1 cellular context compared by ENCODE assay signal in the genomic region with DNA sequence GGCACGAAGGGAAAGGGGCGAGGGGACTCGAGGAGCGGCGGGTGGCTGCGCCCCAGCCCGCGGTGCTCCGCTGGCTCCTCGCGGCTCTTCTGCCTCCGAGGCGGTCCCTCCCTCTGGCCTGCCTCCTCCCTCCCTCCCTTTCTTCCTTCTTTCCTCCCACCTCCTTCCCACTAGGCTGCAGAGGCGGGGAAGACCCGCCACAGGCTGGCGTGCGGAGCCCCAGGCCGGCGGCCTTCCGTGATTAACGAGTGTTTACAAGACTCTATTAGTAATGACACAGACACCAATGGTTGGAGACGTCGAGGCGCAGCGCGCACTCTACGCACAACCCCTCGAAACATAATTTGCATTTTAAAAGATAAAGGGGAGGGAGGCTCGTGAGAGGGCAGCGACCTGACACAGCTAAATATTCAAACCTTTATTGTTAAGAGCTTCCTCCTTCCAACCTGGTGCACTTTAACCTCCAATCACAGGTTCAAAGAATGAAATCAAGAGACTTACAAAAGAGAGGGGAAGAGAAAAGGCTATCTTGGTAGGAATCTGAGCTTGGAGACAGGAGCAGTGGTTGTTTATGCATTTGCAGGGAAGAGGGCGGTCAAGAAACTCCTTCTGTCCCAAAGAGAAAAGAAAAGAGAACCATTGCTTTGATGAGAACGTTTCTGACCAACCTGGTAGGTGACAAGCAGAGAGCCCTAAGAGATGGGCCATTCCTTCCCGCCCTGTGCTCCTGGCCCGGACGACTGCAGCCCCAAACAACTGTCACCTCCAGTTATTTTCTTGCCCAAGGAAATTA.
TF ChIP-seq lines count a peak whose summit lies in the region.

A gene with protein sequence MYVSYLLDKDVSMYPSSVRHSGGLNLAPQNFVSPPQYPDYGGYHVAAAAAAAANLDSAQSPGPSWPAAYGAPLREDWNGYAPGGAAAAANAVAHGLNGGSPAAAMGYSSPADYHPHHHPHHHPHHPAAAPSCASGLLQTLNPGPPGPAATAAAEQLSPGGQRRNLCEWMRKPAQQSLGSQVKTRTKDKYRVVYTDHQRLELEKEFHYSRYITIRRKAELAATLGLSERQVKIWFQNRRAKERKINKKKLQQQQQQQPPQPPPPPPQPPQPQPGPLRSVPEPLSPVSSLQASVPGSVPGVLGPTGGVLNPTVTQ (minus strand): TSS at position 243 of the 793 bp plus-strand sequence. CDS start 309 bp downstream, outside the sequence.

TF ChIP-seq in HEK293, 187 proteins besides CTCF, POLR2A, EP300 and RAD21 (continued from another document):
- no peak for TF ChIP-seq HOXC10 (CRISPR knock-in tag; IDR thresholded peaks at IDR 0.05)
- TF ChIP-seq ELK4 (IDR thresholded peaks at IDR 0.05; ENCODE audit: borderline replicate concordance, low read depth, low read length): no peak
- TF ChIP-seq, protein P1, sequence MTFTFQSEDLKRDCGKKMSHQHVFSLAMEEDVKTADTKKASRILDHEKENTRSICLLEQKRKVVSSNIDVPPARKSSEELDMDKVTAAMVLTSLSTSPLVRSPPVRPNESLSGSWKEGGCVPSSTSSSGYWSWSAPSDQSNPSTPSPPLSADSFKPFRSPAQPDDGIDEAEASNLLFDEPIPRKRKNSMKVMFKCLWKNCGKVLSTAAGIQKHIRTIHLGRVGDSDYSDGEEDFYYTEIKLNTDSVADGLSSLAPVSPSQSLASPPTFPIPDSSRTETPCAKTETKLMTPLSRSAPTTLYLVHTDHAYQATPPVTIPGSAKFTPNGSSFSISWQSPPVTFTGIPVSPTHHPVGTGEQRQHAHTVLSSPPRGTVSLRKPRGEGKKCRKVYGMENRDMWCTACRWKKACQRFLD (tag by site-specific recombination; IDR thresholded peaks at IDR 0.05): no peak
- TF ChIP-seq, protein P2, sequence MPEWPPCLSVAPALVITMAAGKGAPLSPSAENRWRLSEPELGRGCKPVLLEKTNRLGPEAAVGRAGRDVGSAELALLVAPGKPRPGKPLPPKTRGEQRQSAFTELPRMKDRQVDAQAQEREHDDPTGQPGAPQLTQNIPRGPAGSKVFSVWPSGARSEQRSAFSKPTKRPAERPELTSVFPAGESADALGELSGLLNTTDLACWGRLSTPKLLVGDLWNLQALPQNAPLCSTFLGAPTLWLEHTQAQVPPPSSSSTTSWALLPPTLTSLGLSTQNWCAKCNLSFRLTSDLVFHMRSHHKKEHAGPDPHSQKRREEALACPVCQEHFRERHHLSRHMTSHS (tag by site-specific recombination; IDR thresholded peaks at IDR 0.05): no peak
- TF ChIP-seq, protein P3, sequence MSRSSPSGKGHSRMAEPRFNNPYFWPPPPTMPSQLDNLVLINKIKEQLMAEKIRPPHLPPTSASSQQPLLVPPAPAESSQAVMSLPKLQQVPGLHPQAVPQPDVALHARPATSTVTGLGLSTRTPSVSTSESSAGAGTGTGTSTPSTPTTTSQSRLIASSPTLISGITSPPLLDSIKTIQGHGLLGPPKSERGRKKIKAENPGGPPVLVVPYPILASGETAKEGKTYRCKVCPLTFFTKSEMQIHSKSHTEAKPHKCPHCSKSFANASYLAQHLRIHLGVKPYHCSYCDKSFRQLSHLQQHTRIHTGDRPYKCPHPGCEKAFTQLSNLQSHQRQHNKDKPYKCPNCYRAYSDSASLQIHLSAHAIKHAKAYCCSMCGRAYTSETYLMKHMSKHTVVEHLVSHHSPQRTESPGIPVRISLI (tag by site-specific recombination; IDR thresholded peaks at IDR 0.05): no peak
- TF ChIP-seq, protein P4, sequence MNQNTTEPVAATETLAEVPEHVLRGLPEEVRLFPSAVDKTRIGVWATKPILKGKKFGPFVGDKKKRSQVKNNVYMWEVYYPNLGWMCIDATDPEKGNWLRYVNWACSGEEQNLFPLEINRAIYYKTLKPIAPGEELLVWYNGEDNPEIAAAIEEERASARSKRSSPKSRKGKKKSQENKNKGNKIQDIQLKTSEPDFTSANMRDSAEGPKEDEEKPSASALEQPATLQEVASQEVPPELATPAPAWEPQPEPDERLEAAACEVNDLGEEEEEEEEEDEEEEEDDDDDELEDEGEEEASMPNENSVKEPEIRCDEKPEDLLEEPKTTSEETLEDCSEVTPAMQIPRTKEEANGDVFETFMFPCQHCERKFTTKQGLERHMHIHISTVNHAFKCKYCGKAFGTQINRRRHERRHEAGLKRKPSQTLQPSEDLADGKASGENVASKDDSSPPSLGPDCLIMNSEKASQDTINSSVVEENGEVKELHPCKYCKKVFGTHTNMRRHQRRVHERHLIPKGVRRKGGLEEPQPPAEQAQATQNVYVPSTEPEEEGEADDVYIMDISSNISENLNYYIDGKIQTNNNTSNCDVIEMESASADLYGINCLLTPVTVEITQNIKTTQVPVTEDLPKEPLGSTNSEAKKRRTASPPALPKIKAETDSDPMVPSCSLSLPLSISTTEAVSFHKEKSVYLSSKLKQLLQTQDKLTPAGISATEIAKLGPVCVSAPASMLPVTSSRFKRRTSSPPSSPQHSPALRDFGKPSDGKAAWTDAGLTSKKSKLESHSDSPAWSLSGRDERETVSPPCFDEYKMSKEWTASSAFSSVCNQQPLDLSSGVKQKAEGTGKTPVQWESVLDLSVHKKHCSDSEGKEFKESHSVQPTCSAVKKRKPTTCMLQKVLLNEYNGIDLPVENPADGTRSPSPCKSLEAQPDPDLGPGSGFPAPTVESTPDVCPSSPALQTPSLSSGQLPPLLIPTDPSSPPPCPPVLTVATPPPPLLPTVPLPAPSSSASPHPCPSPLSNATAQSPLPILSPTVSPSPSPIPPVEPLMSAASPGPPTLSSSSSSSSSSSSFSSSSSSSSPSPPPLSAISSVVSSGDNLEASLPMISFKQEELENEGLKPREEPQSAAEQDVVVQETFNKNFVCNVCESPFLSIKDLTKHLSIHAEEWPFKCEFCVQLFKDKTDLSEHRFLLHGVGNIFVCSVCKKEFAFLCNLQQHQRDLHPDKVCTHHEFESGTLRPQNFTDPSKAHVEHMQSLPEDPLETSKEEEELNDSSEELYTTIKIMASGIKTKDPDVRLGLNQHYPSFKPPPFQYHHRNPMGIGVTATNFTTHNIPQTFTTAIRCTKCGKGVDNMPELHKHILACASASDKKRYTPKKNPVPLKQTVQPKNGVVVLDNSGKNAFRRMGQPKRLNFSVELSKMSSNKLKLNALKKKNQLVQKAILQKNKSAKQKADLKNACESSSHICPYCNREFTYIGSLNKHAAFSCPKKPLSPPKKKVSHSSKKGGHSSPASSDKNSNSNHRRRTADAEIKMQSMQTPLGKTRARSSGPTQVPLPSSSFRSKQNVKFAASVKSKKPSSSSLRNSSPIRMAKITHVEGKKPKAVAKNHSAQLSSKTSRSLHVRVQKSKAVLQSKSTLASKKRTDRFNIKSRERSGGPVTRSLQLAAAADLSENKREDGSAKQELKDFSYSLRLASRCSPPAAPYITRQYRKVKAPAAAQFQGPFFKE (tag by site-specific recombination; IDR thresholded peaks at IDR 0.05; ENCODE audit: borderline replicate concordance): no peak
- TF ChIP-seq FEZF1 (tag by site-specific recombination; IDR thresholded peaks at IDR 0.05): no peak
- TF ChIP-seq ZBTB6 (tag by site-specific recombination; IDR thresholded peaks at IDR 0.05): no peak
- TF ChIP-seq, protein P5, sequence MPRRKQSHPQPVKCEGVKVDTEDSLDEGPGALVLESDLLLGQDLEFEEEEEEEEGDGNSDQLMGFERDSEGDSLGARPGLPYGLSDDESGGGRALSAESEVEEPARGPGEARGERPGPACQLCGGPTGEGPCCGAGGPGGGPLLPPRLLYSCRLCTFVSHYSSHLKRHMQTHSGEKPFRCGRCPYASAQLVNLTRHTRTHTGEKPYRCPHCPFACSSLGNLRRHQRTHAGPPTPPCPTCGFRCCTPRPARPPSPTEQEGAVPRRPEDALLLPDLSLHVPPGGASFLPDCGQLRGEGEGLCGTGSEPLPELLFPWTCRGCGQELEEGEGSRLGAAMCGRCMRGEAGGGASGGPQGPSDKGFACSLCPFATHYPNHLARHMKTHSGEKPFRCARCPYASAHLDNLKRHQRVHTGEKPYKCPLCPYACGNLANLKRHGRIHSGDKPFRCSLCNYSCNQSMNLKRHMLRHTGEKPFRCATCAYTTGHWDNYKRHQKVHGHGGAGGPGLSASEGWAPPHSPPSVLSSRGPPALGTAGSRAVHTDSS (tag by site-specific recombination; IDR thresholded peaks at IDR 0.05): no peak
- TF ChIP-seq ZNF449 (tag by site-specific recombination; IDR thresholded peaks at IDR 0.05): no peak
- no peak for TF ChIP-seq ZBTB21 (tag by site-specific recombination; IDR thresholded peaks at IDR 0.05)
- no peak for TF ChIP-seq ZNF155 (tag by site-specific recombination; IDR thresholded peaks at IDR 0.05)
- TF ChIP-seq ZNF600 (tag by site-specific recombination; IDR thresholded peaks at IDR 0.05): no peak
- TF ChIP-seq ZNF23 (tag by site-specific recombination; IDR thresholded peaks at IDR 0.05; ENCODE audit: borderline replicate concordance): no peak
- TF ChIP-seq IKZF3 (tag by site-specific recombination; IDR thresholded peaks at IDR 0.05): peak; percentile 97
- TF ChIP-seq ZNF140 (tag by site-specific recombination; IDR thresholded peaks at IDR 0.05): no peak
- no peak for TF ChIP-seq REPIN1 (tag by site-specific recombination; IDR thresholded peaks at IDR 0.05; ENCODE audit: low read depth)
- 0 out of 2 replicates have a peak, but pooled peaks have one; percentile 0 for TF ChIP-seq GLI4 (tag by site-specific recombination; IDR thresholded peaks at IDR 0.05)
- no peak for TF ChIP-seq ZNF132 (tag by site-specific recombination; IDR thresholded peaks at IDR 0.05; ENCODE audit: borderline replicate concordance)
- TF ChIP-seq, protein P6, sequence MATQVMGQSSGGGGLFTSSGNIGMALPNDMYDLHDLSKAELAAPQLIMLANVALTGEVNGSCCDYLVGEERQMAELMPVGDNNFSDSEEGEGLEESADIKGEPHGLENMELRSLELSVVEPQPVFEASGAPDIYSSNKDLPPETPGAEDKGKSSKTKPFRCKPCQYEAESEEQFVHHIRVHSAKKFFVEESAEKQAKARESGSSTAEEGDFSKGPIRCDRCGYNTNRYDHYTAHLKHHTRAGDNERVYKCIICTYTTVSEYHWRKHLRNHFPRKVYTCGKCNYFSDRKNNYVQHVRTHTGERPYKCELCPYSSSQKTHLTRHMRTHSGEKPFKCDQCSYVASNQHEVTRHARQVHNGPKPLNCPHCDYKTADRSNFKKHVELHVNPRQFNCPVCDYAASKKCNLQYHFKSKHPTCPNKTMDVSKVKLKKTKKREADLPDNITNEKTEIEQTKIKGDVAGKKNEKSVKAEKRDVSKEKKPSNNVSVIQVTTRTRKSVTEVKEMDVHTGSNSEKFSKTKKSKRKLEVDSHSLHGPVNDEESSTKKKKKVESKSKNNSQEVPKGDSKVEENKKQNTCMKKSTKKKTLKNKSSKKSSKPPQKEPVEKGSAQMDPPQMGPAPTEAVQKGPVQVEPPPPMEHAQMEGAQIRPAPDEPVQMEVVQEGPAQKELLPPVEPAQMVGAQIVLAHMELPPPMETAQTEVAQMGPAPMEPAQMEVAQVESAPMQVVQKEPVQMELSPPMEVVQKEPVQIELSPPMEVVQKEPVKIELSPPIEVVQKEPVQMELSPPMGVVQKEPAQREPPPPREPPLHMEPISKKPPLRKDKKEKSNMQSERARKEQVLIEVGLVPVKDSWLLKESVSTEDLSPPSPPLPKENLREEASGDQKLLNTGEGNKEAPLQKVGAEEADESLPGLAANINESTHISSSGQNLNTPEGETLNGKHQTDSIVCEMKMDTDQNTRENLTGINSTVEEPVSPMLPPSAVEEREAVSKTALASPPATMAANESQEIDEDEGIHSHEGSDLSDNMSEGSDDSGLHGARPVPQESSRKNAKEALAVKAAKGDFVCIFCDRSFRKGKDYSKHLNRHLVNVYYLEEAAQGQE (tag by site-specific recombination; IDR thresholded peaks at IDR 0.05): no peak
- TF ChIP-seq KLF10 (tag by site-specific recombination; IDR thresholded peaks at IDR 0.05): no peak
- TF ChIP-seq EGR2 (tag by site-specific recombination; IDR thresholded peaks at IDR 0.05; ENCODE audit: low read depth): peak; percentile 84
- TF ChIP-seq ZNF473 (tag by site-specific recombination; IDR thresholded peaks at IDR 0.05): no peak
